In genomic region chr10:14579405-14579804, GRCh38 we compare ENCODE assay signal across 13 cellular contexts.
DNase-seq lines count a peak whose midpoint lies in the region; ATAC-seq, FAIRE-seq and TF ChIP-seq lines count a peak whose summit lies in the region.
"Had no signal": no experiment of that assay in that cellular context is flagged by ENCODE, and none has a peak within 500 bp of the region (broad histone marks: within the 10 kb centered on the region; RNA-seq: fewer than 3 reads in every experiment).

No MANE protein-coding gene starts in this region.

- ATAC-seq in Right ventricle myocardium inferior (peak; percentile 73), right cardiac atrium (peak; percentile 30 to 70), upper lobe of left lung (ENCODE audit: low FRiP score in 2 of 2) (peak in 1 of 2 donors; percentile 61), HG02678 (IDR thresholded peaks at IDR 0.05; ENCODE audit: unreplicated experiment) (no peak)
- ATAC-seq in activated T-cell treated with anti-CD3 and anti-CD28 coated beads, Interleukin-2, amount 50 U/mL, for 72 hours (replicated peaks in 1 of 2): no peak

- H3K4me3 ChIP-seq in right cardiac atrium (ENCODE audit: low read length) (no peak overlapping the region), upper lobe of left lung (no peak overlapping the region)
- H3K4me3 ChIP-seq: tibial nerve had no signal

- peak in 1 of 4 donors; percentile 35 for TF ChIP-seq EP300 in upper lobe of left lung (IDR thresholded peaks at IDR 0.05)

- H3K9me3 ChIP-seq in right cardiac atrium (ENCODE audit: control insufficient read depth, low read length) (no peaks in the 10 kb centered on the region), upper lobe of left lung (no peaks in the 10 kb centered on the region)
- H3K9me3 ChIP-seq: tibial nerve had no signal

- FAIRE-seq in H54 (lab: Jason Lieb, UNC): no peak
- FAIRE-seq: endometrium had no signal

- no peak for DNase-seq in Right ventricle myocardium inferior (ENCODE audit: missing footprints)
- no peak for DNase-seq in cardiac septum (ENCODE audit: low spot score)
- no peak for DNase-seq in right cardiac atrium
- DNase-seq in upper lobe of left lung: no peak
- no peak for DNase-seq in activated T-cell treated with anti-CD3 and anti-CD28 coated beads, Interleukin-2, amount 50 U/mL, for 72 hours
- no peak for DNase-seq in H54 (ENCODE audit: insufficient read length, low spot score)
- DNase-seq: activated naive CD8-positive, alpha-beta T cell treated with anti-CD3 and anti-CD28 coated beads, Interleukin-2, amount 10 ng/mL, durations not matched to agents 7 days and 5 days; NCI-H2029; stimulated activated CD4-positive, alpha-beta T cell treated with anti-CD3 and anti-CD28 coated beads, Interleukin-4, amount 100 ng/mL, for 4 hours had no signal

- TF ChIP-seq POLR2A in upper lobe of left lung (IDR thresholded peaks at IDR 0.05): no peak
- TF ChIP-seq POLR2A in H54 (IDR thresholded peaks at IDR 0.05; ENCODE audit: low read depth, low read length): no peak

- no peaks in the 10 kb centered on the region for H3K27me3 ChIP-seq in right cardiac atrium (ENCODE audit: control insufficient read depth, insufficient read depth)
- no peaks in the 10 kb centered on the region for H3K27me3 ChIP-seq in upper lobe of left lung
- H3K27me3 ChIP-seq: tibial nerve had no signal

- H3K4me1 ChIP-seq in right cardiac atrium (ENCODE audit: control insufficient read depth, insufficient read depth, low read length) (peaks cover 3% of the 10 kb centered on the region), upper lobe of left lung (peaks cover 24 to 31% (median 26%) of the 10 kb centered on the region in 4 donors)

- H3K4me3 Mint-ChIP-seq in activated T-cell treated with anti-CD3 and anti-CD28 coated beads, Interleukin-2, amount 50 U/mL, for 72 hours: no peak overlapping the region
- H3K4me3 Mint-ChIP-seq: activated naive CD8-positive, alpha-beta T cell treated with anti-CD3 and anti-CD28 coated beads, Interleukin-2, amount 10 ng/mL, durations not matched to agents 7 days and 5 days had no signal

- peak overlapping the region; percentile 84 for H3K27ac ChIP-seq in VCaP
- H3K27ac ChIP-seq in right cardiac atrium (ENCODE audit: low read length): peak overlapping the region; percentile 46
- H3K27ac ChIP-seq in upper lobe of left lung: peak overlapping the region; percentile 49 to 83 (median 70)

- WGBS in right cardiac atrium: 91% methylated on average over 1 of the region's 1 CpG
- 52 to 60% methylated on average over 1 of the region's 1 CpG for WGBS in upper lobe of left lung, 2 donors

- peaks cover 5 to 24% of the 10 kb centered on the region in 2 donors for H3K36me3 Mint-ChIP-seq in activated T-cell treated with anti-CD3 and anti-CD28 coated beads, Interleukin-2, amount 50 U/mL, for 72 hours (ENCODE audit: insufficient read depth in 2 of 2)

- peaks cover 80% of the 10 kb centered on the region for H3K4me1 Mint-ChIP-seq in activated T-cell treated with anti-CD3 and anti-CD28 coated beads, Interleukin-2, amount 50 U/mL, for 72 hours (ENCODE audit: low read depth)

- intact Hi-C loops in Right ventricle myocardium inferior (cut with DNase I): no loop called here
- intact Hi-C loops in cardiac septum (cut with DNase I): no loop called here
- intact Hi-C loops in right cardiac atrium (cut with DNase I): no loop called here

- TF ChIP-seq CTCF in VCaP (conservative IDR thresholded peaks at IDR 0.05): no peak
- no peak for TF ChIP-seq CTCF in upper lobe of left lung (IDR thresholded peaks at IDR 0.05)

- no peaks in the 10 kb centered on the region for H3K9me3 Mint-ChIP-seq in activated T-cell treated with anti-CD3 and anti-CD28 coated beads, Interleukin-2, amount 50 U/mL, for 72 hours
- H3K9me3 Mint-ChIP-seq: activated naive CD8-positive, alpha-beta T cell treated with anti-CD3 and anti-CD28 coated beads, Interleukin-2, amount 10 ng/mL, durations not matched to agents 7 days and 5 days had no signal

- no peak overlapping the region for H3K27ac Mint-ChIP-seq in activated T-cell treated with anti-CD3 and anti-CD28 coated beads, Interleukin-2, amount 50 U/mL, for 72 hours
- H3K27ac Mint-ChIP-seq: activated naive CD8-positive, alpha-beta T cell treated with anti-CD3 and anti-CD28 coated beads, Interleukin-2, amount 10 ng/mL, durations not matched to agents 7 days and 5 days had no signal

- H3K36me3 ChIP-seq in upper lobe of left lung: no peaks in the 10 kb centered on the region
- H3K36me3 ChIP-seq: tibial nerve had no signal

- H3K27me3 Mint-ChIP-seq in activated T-cell treated with anti-CD3 and anti-CD28 coated beads, Interleukin-2, amount 50 U/mL, for 72 hours (ENCODE audit: low read depth): no peaks in the 10 kb centered on the region
- H3K27me3 Mint-ChIP-seq: activated naive CD8-positive, alpha-beta T cell treated with anti-CD3 and anti-CD28 coated beads, Interleukin-2, amount 10 ng/mL, durations not matched to agents 7 days and 5 days had no signal

Comparison
In these comparisons a context has a peak if more than half of its experiments do, and no peak if none do; other contexts are left out.
1. ATAC-seq: peak in Right ventricle myocardium inferior (single experiment) and right cardiac atrium (2 of 2); none in HG02678 (single experiment) and activated T-cell treated with anti-CD3 and anti-CD28 coated beads, Interleukin-2, amount 50 U/mL, for 72 hours (0 of 2).
2. Peak in every context shown above with its lines, with median percentiles within 50 percentile points of each other: H3K27ac ChIP-seq.